In the genomic region with DNA sequence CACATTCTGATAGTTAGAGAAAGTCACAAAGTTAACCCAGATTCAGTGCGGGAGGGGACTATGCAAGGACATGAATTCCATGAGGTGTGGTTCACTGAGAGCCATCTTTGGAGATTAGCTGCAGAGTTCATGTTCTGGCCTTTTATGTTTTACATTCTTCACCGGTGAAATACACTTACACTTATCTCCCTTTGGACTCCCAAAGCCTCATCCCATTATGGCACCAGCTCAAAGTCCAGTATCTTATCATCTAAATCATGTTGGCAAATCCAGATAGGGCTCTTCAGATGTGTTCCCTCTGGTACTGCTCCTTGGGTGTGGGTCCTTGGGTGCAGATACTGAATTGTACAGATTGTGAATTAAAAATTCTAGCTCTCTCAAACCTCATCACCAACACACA, we compare ENCODE assay signal across 2 cellular contexts.
TF ChIP-seq lines count a peak whose summit lies in the region.

No MANE protein-coding gene starts in this region.

TF ChIP-seq in SK-N-SH, 30 proteins besides CTCF, POLR2A, EP300 and RAD21:
- TF ChIP-seq, protein P1, sequence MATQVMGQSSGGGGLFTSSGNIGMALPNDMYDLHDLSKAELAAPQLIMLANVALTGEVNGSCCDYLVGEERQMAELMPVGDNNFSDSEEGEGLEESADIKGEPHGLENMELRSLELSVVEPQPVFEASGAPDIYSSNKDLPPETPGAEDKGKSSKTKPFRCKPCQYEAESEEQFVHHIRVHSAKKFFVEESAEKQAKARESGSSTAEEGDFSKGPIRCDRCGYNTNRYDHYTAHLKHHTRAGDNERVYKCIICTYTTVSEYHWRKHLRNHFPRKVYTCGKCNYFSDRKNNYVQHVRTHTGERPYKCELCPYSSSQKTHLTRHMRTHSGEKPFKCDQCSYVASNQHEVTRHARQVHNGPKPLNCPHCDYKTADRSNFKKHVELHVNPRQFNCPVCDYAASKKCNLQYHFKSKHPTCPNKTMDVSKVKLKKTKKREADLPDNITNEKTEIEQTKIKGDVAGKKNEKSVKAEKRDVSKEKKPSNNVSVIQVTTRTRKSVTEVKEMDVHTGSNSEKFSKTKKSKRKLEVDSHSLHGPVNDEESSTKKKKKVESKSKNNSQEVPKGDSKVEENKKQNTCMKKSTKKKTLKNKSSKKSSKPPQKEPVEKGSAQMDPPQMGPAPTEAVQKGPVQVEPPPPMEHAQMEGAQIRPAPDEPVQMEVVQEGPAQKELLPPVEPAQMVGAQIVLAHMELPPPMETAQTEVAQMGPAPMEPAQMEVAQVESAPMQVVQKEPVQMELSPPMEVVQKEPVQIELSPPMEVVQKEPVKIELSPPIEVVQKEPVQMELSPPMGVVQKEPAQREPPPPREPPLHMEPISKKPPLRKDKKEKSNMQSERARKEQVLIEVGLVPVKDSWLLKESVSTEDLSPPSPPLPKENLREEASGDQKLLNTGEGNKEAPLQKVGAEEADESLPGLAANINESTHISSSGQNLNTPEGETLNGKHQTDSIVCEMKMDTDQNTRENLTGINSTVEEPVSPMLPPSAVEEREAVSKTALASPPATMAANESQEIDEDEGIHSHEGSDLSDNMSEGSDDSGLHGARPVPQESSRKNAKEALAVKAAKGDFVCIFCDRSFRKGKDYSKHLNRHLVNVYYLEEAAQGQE (IDR thresholded peaks at IDR 0.05; ENCODE audit: low read depth, low read length), result no peak
- TF ChIP-seq, protein P2, sequence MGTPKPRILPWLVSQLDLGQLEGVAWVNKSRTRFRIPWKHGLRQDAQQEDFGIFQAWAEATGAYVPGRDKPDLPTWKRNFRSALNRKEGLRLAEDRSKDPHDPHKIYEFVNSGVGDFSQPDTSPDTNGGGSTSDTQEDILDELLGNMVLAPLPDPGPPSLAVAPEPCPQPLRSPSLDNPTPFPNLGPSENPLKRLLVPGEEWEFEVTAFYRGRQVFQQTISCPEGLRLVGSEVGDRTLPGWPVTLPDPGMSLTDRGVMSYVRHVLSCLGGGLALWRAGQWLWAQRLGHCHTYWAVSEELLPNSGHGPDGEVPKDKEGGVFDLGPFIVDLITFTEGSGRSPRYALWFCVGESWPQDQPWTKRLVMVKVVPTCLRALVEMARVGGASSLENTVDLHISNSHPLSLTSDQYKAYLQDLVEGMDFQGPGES (IDR thresholded peaks at IDR 0.05; ENCODE audit: low read depth, low read length), result no peak
- TF ChIP-seq TEAD4 (IDR thresholded peaks at IDR 0.05; ENCODE audit: borderline replicate concordance, insufficient read depth) (no peak), CHD2 (IDR thresholded peaks at IDR 0.05; ENCODE audit: low read length, partially characterized antibody) (no peak), RFX5 (IDR thresholded peaks at IDR 0.05; ENCODE audit: low read length) (no peak), MEF2A (IDR thresholded peaks at IDR 0.05; ENCODE audit: borderline replicate concordance, low read depth) (no peak), EZH2phosphoT487 (IDR thresholded peaks at IDR 0.05; ENCODE audit: borderline replicate concordance, low read depth) (no peak), ELF1 (IDR thresholded peaks at IDR 0.05) (no peak), TAF1 (IDR thresholded peaks at IDR 0.05; ENCODE audit: borderline replicate concordance, low read depth, low read length) (no peak), RXRA (IDR thresholded peaks at IDR 0.05; ENCODE audit: borderline replicate concordance, low read depth) (no peak), SIN3A (IDR thresholded peaks at IDR 0.05; ENCODE audit: borderline replicate concordance, low read depth, low read length) (no peak)
- TF ChIP-seq, protein P3, sequence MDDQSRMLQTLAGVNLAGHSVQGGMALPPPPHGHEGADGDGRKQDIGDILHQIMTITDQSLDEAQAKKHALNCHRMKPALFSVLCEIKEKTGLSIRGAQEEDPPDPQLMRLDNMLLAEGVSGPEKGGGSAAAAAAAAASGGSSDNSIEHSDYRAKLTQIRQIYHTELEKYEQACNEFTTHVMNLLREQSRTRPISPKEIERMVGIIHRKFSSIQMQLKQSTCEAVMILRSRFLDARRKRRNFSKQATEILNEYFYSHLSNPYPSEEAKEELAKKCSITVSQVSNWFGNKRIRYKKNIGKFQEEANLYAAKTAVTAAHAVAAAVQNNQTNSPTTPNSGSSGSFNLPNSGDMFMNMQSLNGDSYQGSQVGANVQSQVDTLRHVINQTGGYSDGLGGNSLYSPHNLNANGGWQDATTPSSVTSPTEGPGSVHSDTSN (IDR thresholded peaks at IDR 0.05), result no peak

TF ChIP-seq in SK-N-SH treated with all-trans-retinoic acid at 6 μM for 48 hours, 23 proteins besides CTCF, POLR2A, EP300 and RAD21 (continued from another document):
- TF ChIP-seq, protein P4, sequence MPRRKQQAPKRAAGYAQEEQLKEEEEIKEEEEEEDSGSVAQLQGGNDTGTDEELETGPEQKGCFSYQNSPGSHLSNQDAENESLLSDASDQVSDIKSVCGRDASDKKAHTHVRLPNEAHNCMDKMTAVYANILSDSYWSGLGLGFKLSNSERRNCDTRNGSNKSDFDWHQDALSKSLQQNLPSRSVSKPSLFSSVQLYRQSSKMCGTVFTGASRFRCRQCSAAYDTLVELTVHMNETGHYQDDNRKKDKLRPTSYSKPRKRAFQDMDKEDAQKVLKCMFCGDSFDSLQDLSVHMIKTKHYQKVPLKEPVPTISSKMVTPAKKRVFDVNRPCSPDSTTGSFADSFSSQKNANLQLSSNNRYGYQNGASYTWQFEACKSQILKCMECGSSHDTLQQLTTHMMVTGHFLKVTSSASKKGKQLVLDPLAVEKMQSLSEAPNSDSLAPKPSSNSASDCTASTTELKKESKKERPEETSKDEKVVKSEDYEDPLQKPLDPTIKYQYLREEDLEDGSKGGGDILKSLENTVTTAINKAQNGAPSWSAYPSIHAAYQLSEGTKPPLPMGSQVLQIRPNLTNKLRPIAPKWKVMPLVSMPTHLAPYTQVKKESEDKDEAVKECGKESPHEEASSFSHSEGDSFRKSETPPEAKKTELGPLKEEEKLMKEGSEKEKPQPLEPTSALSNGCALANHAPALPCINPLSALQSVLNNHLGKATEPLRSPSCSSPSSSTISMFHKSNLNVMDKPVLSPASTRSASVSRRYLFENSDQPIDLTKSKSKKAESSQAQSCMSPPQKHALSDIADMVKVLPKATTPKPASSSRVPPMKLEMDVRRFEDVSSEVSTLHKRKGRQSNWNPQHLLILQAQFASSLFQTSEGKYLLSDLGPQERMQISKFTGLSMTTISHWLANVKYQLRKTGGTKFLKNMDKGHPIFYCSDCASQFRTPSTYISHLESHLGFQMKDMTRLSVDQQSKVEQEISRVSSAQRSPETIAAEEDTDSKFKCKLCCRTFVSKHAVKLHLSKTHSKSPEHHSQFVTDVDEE (CRISPR knock-in tag; IDR thresholded peaks at IDR 0.05), result no peak
- TF ChIP-seq RARB (CRISPR knock-in tag; IDR thresholded peaks at IDR 0.05) (no peak), TOX (CRISPR knock-in tag; IDR thresholded peaks at IDR 0.05; ENCODE audit: borderline replicate concordance) (no peak), PPARA (CRISPR knock-in tag; IDR thresholded peaks at IDR 0.05; ENCODE audit: borderline replicate concordance) (no peak), ZFP3 (CRISPR knock-in tag; IDR thresholded peaks at IDR 0.05) (no peak), OSR1 (CRISPR knock-in tag; IDR thresholded peaks at IDR 0.05) (no peak), ZNF70 (CRISPR knock-in tag; IDR thresholded peaks at IDR 0.05) (no peak), BACH2 (CRISPR knock-in tag; IDR thresholded peaks at IDR 0.05; ENCODE audit: borderline replicate concordance) (no peak), ZNF8 (CRISPR knock-in tag; IDR thresholded peaks at IDR 0.05) (no peak), GLIS3 (CRISPR knock-in tag; IDR thresholded peaks at IDR 0.05) (no peak), TCF4 (CRISPR knock-in tag; IDR thresholded peaks at IDR 0.05; ENCODE audit: borderline replicate concordance) (no peak), ARNTL (CRISPR knock-in tag; IDR thresholded peaks at IDR 0.05; ENCODE audit: borderline replicate concordance, low read depth) (no peak), ESRRG (CRISPR knock-in tag; IDR thresholded peaks at IDR 0.05) (no peak)
- TF ChIP-seq, protein P5, sequence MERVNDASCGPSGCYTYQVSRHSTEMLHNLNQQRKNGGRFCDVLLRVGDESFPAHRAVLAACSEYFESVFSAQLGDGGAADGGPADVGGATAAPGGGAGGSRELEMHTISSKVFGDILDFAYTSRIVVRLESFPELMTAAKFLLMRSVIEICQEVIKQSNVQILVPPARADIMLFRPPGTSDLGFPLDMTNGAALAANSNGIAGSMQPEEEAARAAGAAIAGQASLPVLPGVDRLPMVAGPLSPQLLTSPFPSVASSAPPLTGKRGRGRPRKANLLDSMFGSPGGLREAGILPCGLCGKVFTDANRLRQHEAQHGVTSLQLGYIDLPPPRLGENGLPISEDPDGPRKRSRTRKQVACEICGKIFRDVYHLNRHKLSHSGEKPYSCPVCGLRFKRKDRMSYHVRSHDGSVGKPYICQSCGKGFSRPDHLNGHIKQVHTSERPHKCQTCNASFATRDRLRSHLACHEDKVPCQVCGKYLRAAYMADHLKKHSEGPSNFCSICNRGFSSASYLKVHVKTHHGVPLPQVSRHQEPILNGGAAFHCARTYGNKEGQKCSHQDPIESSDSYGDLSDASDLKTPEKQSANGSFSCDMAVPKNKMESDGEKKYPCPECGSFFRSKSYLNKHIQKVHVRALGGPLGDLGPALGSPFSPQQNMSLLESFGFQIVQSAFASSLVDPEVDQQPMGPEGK (CRISPR knock-in tag; IDR thresholded peaks at IDR 0.05; ENCODE audit: borderline replicate concordance), result no peak
- TF ChIP-seq, protein P6, sequence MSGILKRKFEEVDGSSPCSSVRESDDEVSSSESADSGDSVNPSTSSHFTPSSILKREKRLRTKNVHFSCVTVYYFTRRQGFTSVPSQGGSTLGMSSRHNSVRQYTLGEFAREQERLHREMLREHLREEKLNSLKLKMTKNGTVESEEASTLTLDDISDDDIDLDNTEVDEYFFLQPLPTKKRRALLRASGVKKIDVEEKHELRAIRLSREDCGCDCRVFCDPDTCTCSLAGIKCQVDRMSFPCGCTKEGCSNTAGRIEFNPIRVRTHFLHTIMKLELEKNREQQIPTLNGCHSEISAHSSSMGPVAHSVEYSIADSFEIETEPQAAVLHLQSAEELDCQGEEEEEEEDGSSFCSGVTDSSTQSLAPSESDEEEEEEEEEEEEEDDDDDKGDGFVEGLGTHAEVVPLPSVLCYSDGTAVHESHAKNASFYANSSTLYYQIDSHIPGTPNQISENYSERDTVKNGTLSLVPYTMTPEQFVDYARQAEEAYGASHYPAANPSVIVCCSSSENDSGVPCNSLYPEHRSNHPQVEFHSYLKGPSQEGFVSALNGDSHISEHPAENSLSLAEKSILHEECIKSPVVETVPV (CRISPR knock-in tag; IDR thresholded peaks at IDR 0.05), result no peak
